10 cellular contexts compared by ENCODE assay signal in genomic region chr5:139473565-139473964, GRCh38. TPM values are rescaled to one million over a fixed set of nuclear protein-coding genes. Genes with fewer than 3 reads are reported as not detected.
DNase-seq lines count a peak whose midpoint lies in the region; ATAC-seq and TF ChIP-seq lines count a peak whose summit lies in the region.
"Had no signal": no experiment of that assay in that cellular context is flagged by ENCODE, and none has a peak within 500 bp of the region (broad histone marks: within the 10 kb centered on the region; RNA-seq: fewer than 3 reads in every experiment).

No MANE protein-coding gene starts in this region.

- H3K9me3 ChIP-seq in gastroesophageal sphincter (no peaks in the 10 kb centered on the region), vagina (no peaks in the 10 kb centered on the region)

- peaks cover 18% of the 10 kb centered on the region for H3K36me3 Mint-ChIP-seq in stimulated activated naive CD8-positive, alpha-beta T cell treated with anti-CD3 and anti-CD28 coated beads, Interleukin-15, Interleukin-2, amounts not matched to agents 100 ng/mL and 50 ng/mL, for 24 hours (ENCODE audit: low read depth)

- H3K27me3 Mint-ChIP-seq in stimulated activated naive CD8-positive, alpha-beta T cell treated with anti-CD3 and anti-CD28 coated beads, Interleukin-15, Interleukin-2, amounts not matched to agents 100 ng/mL and 50 ng/mL, for 24 hours = no peaks in the 10 kb centered on the region

- no peak for TF ChIP-seq CTCF in gastroesophageal sphincter (IDR thresholded peaks at IDR 0.05)
- TF ChIP-seq CTCF in vagina (IDR thresholded peaks at IDR 0.05) = no peak

- peaks cover 71% of the 10 kb centered on the region for H3K4me1 Mint-ChIP-seq in stimulated activated naive CD8-positive, alpha-beta T cell treated with anti-CD3 and anti-CD28 coated beads, Interleukin-15, Interleukin-2, amounts not matched to agents 100 ng/mL and 50 ng/mL, for 24 hours (ENCODE audit: low read depth)

- H3K36me3 ChIP-seq in gastroesophageal sphincter (peaks cover 0 to 38% of the 10 kb centered on the region in 2 donors), vagina (peaks cover 0 to 30% of the 10 kb centered on the region in 2 donors)

- H3K4me1 ChIP-seq in gastroesophageal sphincter (peaks cover 0 to 27% (median 12%) of the 10 kb centered on the region in 3 donors), vagina (peaks cover 33% of the 10 kb centered on the region)

- intact Hi-C loops in vagina (cut with DNase I) = loop anchor here (5.0 kb wide), 1 partner anchor 36 kb away; the partner anchor contains the start of gene DNAJC18

- TF ChIP-seq POLR2A in gastroesophageal sphincter (IDR thresholded peaks at IDR 0.05) = no peak
- TF ChIP-seq POLR2A in vagina (IDR thresholded peaks at IDR 0.05) = no peak

- no peaks in the 10 kb centered on the region for H3K27me3 ChIP-seq in gastroesophageal sphincter
- H3K27me3 ChIP-seq in vagina = no peaks in the 10 kb centered on the region

- H3K9me3 Mint-ChIP-seq in stimulated activated naive CD8-positive, alpha-beta T cell treated with anti-CD3 and anti-CD28 coated beads, Interleukin-15, Interleukin-2, amounts not matched to agents 100 ng/mL and 50 ng/mL, for 24 hours = no peaks in the 10 kb centered on the region
- H3K9me3 Mint-ChIP-seq: activated B cell treated with CpG ODN at 0.5 μM for 24 hours had no signal

- no peak overlapping the region for H3K4me3 Mint-ChIP-seq in stimulated activated naive CD8-positive, alpha-beta T cell treated with anti-CD3 and anti-CD28 coated beads, Interleukin-15, Interleukin-2, amounts not matched to agents 100 ng/mL and 50 ng/mL, for 24 hours
- H3K4me3 Mint-ChIP-seq: activated B cell treated with CpG ODN at 0.5 μM for 24 hours had no signal

- H3K27ac ChIP-seq in gastroesophageal sphincter (peak overlapping the region in 3 of 4 donors; percentile 43 to 71 (median 47)), vagina (peak overlapping the region; percentile 66)

- no peak for ATAC-seq in stimulated activated naive CD8-positive, alpha-beta T cell treated with anti-CD3 and anti-CD28 coated beads, Interleukin-15, Interleukin-2, amounts not matched to agents 100 U/mL and 50 U/mL, for 24 hours
- peak; percentile 33 for ATAC-seq in gastroesophageal sphincter

- no peak for TF ChIP-seq EP300 in gastroesophageal sphincter (IDR thresholded peaks at IDR 0.05)

- peak overlapping the region; percentile 26 for H3K27ac Mint-ChIP-seq in stimulated activated naive CD8-positive, alpha-beta T cell treated with anti-CD3 and anti-CD28 coated beads, Interleukin-15, Interleukin-2, amounts not matched to agents 100 ng/mL and 50 ng/mL, for 24 hours
- H3K27ac Mint-ChIP-seq: activated B cell treated with CpG ODN at 0.5 μM for 24 hours had no signal

- H3K4me3 ChIP-seq in gastroesophageal sphincter = no peak overlapping the region
- no peak overlapping the region for H3K4me3 ChIP-seq in vagina

- 86% methylated on average over 1 of the region's 2 CpGs; no CpG with 5 or more reads in 1 of the 2 donors for WGBS in gastroesophageal sphincter (ENCODE audit: low coverage in 1 of 2), 2 donors

- no peak for DNase-seq in stimulated activated naive CD8-positive, alpha-beta T cell treated with anti-CD3 and anti-CD28 coated beads, Interleukin-15, Interleukin-2, amounts not matched to agents 100 U/mL and 50 U/mL, for 24 hours
- DNase-seq in vagina (ENCODE audit: extremely low spot score in 2 of 2) (no peak), NCI-H1417 treated with DMSO at 0.1 percent for 48 hours (lab: John Stamatoyannopoulos, UW) (no peak)
- no peak for DNase-seq in activated CD4-positive, CD25-positive, alpha-beta regulatory T cell (lab: John Stamatoyannopoulos, UW)
- DNase-seq: activated B cell treated with CpG ODN at 0.5 μM for 24 hours, COR-L47, NCI-H1436 had no signal

RNA-seq across cellular contexts. Expression of gene SMIM33, which starts 2.8 kb away (rescaled TPM):
- not detected for total RNA-seq in gastroesophageal sphincter
- not detected for total RNA-seq in vagina
- total RNA-seq: activated B cell treated with CpG ODN at 0.5 μM for 24 hours, frontal cortex had no signal

RNA-seq across cellular contexts. Expression of gene STING1, which starts 9.0 kb away (rescaled TPM):
- total RNA-seq in gastroesophageal sphincter (10 to 100 TPM; 36.3 to 63.7 (median 50.6) TPM), vagina (103 TPM)

RNA-seq across cellular contexts. Expression of gene ECSCR, which starts 11.0 kb away (rescaled TPM):
- total RNA-seq in gastroesophageal sphincter (10 to 100 TPM in 3 of 4 donors, 1 to 10 TPM in 1; 7.6 to 34.9 (median 21.8) TPM), vagina (37.1 TPM)
- total RNA-seq: activated B cell treated with CpG ODN at 0.5 μM for 24 hours had no signal

RNA-seq across cellular contexts. Expression of gene DNAJC18, which starts 34.2 kb away (rescaled TPM):
- 10 to 100 TPM in 3 of 4 donors, 1 to 10 TPM in 1; 7.6 to 27.7 (median 14.5) TPM for total RNA-seq in gastroesophageal sphincter
- total RNA-seq in vagina = 7.6 TPM
